In genomic region chr14:93086441-93087055, GRCh38 we compare ENCODE assay signal across 10 cellular contexts.
DNase-seq lines count a peak whose midpoint lies in the region; TF ChIP-seq lines count a peak whose summit lies in the region.
"Had no signal": no experiment of that assay in that cellular context is flagged by ENCODE, and none has a peak within 500 bp of the region (broad histone marks: within the 10 kb centered on the region; RNA-seq: fewer than 3 reads in every experiment).

No MANE protein-coding gene starts in this region.

- TF ChIP-seq CTCF in C4-2B (conservative IDR thresholded peaks at IDR 0.05) (no peak), GM20000 (IDR thresholded peaks at IDR 0.05; ENCODE audit: extremely low read depth, missing control alignments) (no peak), KMS-11 (conservative IDR thresholded peaks at IDR 0.05; ENCODE audit: low read depth, low read length) (no peak), GM13976 (IDR thresholded peaks at IDR 0.05; ENCODE audit: borderline replicate concordance, control extremely low read depth, extremely low read depth, insufficient read depth, missing control alignments) (no peak)

- H3K79me2 ChIP-seq in KMS-11 (ENCODE audit: insufficient read depth, low read depth), result peaks cover 6% of the 10 kb centered on the region; the same call in 1 of the 2 replicates

- peak; percentile 56 for DNase-seq in GM20000 (ENCODE audit: low spot score)
- peak; percentile 46 for DNase-seq in glomerular visceral epithelial cell (ENCODE audit: extremely low spot score)
- DNase-seq in HK-2 (ENCODE audit: unreplicated experiment), result no peak
- DNase-seq in DMS153 treated with DMSO at 0.1 percent for 48 hours (lab: John Stamatoyannopoulos, UW; ENCODE audit: unreplicated experiment), result no peak
- no peak for DNase-seq in NCI-H1436 (lab: John Stamatoyannopoulos, UW)
- DNase-seq in GM13976 (ENCODE audit: low spot score), result no peak
- DNase-seq: activated gamma-delta T cell had no signal

- no peaks in the 10 kb centered on the region for H4K20me1 ChIP-seq in KMS-11 (ENCODE audit: insufficient read depth)

- no peak overlapping the region for H3K4me3 ChIP-seq in KMS-11 (IDR thresholded peaks at IDR 0.05; ENCODE audit: insufficient read depth, low read depth, low read length)
- H3K4me3 ChIP-seq: left lung had no signal

- peaks cover 36% of the 10 kb centered on the region for H3K4me1 ChIP-seq in KMS-11 (ENCODE audit: low read depth, poor library complexity, severe bottlenecking)

- no peaks in the 10 kb centered on the region for H3K36me3 ChIP-seq in KMS-11 (ENCODE audit: insufficient read depth)
- H3K36me3 ChIP-seq: left lung had no signal

- in situ Hi-C loops in GM13976 (cut with MboI; ENCODE audit: low sequenced_read_pairs, unreplicated experiment), result no loop called here

- H2AFZ ChIP-seq in KMS-11 (ENCODE audit: low read depth), result no peak overlapping the region

- H3K27me3 ChIP-seq in KMS-11 (ENCODE audit: insufficient read depth, low read depth), result no peaks in the 10 kb centered on the region
- H3K27me3 ChIP-seq: left lung had no signal

- H3K9ac ChIP-seq in KMS-11, result peak overlapping the region; percentile 43; the same call in 1 of the 2 replicates

- H3K4me2 ChIP-seq in KMS-11, result peak overlapping the region; percentile 78

- H3K27ac ChIP-seq in C4-2B, result peak overlapping the region; percentile 90
- H3K27ac ChIP-seq in KMS-11, result peak overlapping the region; percentile 83
- H3K27ac ChIP-seq: left lung had no signal

Comparison
In these comparisons a context has a peak if more than half of its experiments do, and no peak if none do; other contexts are left out.
1. DNase-seq: peak in GM20000 (single experiment) and glomerular visceral epithelial cell (single experiment); none in HK-2 (single experiment), DMS153 treated with DMSO at 0.1 percent for 48 hours (single experiment), NCI-H1436 (single experiment) and GM13976 (single experiment).